Comparison of ENCODE assay signal across 37 cellular contexts in genomic region chr4:119131160-119131559, GRCh38. TPM values are rescaled to one million over a fixed set of nuclear protein-coding genes. Genes with fewer than 3 reads are reported as not detected.
DNase-seq lines count a peak whose midpoint lies in the region; ATAC-seq and TF ChIP-seq lines count a peak whose summit lies in the region.
"Had no signal": no experiment of that assay in that cellular context is flagged by ENCODE, and none has a peak within 500 bp of the region (broad histone marks: within the 10 kb centered on the region; RNA-seq: fewer than 3 reads in every experiment).

No MANE protein-coding gene starts in this region.

- no TSS peak for BruUV-seq in Caco-2 (replicated peaks; lab: Mats Ljungman, UMichigan)

- no peaks in the 10 kb centered on the region for H3K36me3 Mint-ChIP-seq in Caco-2 (ENCODE audit: insufficient read depth, unreplicated experiment)
- H3K36me3 Mint-ChIP-seq: CD8-positive, alpha-beta memory T cell; natural killer cell had no signal

- TF ChIP-seq CTCF in Caco-2 (IDR thresholded peaks at IDR 0.05; ENCODE audit: insufficient read depth in 1 of 2, low read depth in 1 of 2, low read length in 1 of 2, severe bottlenecking in 1 of 2, unreplicated experiment in 1 of 2) = no peak
- TF ChIP-seq CTCF in fibroblast of the aortic adventitia (IDR thresholded peaks at IDR 0.05; ENCODE audit: insufficient read depth, low read length) = no peak

- TF ChIP-seq POLR2A in GM18505 (IDR thresholded peaks at IDR 0.05; ENCODE audit: borderline replicate concordance, extremely low read depth, insufficient read depth, insufficient read length) = no peak

- no peaks in the 10 kb centered on the region for H3K27me3 Mint-ChIP-seq in Caco-2 (ENCODE audit: insufficient read depth, unreplicated experiment)
- H3K27me3 Mint-ChIP-seq: activated T-helper 17 cell treated with anti-CD3 and anti-CD28 coated beads, Interleukin-2, amount 50 U/mL, for 72 hours had no signal

- H3K4me3 ChIP-seq in Caco-2 (ENCODE audit: low read depth, low read length) (no peak overlapping the region), fibroblast of the aortic adventitia (ENCODE audit: low read depth, low read length) (no peak overlapping the region), skeletal muscle tissue (ENCODE audit: low read length in 3 of 3) (no peak overlapping the region)
- H3K4me3 ChIP-seq: cardiac muscle cell, coronary artery, GM12878, HAP-1, lung, mucosa of descending colon, SJCRH30, thyroid gland, uterus had no signal

- POLR2A ChIA-PET in Caco-2 (lab: Charles Lee) = no interaction called here

- no peak overlapping the region for H3K9ac ChIP-seq in skeletal muscle tissue (ENCODE audit: low read depth in 1 of 3, low read length in 3 of 3)

- peak overlapping the region; percentile 69 for H3K4me3 Mint-ChIP-seq in Caco-2 (ENCODE audit: unreplicated experiment)
- H3K4me3 Mint-ChIP-seq: activated T-helper 17 cell treated with anti-CD3 and anti-CD28 coated beads, Interleukin-2, amount 50 U/mL, for 72 hours; CD8-positive, alpha-beta memory T cell; natural killer cell had no signal

- DNase-seq in Caco-2 = peak in 1 of 2 experiments; percentile 17
- peak; percentile 45 for DNase-seq in RPMI7951 (ENCODE audit: low read depth)
- peak; percentile 18 for DNase-seq in fibroblast of the aortic adventitia (ENCODE audit: low read depth)
- no peak for DNase-seq in caudate nucleus (lab: John Stamatoyannopoulos, UW)
- DNase-seq in Ammon's horn (ENCODE audit: low spot score) = no peak
- DNase-seq: activated CD4-positive, alpha-beta T cell treated with anti-CD3 and anti-CD28 coated beads for 48 hours; activated naive CD4-positive, alpha-beta T cell treated with anti-CD3 and anti-CD28 coated beads, Interleukin-2, amount 50 U/mL, for 16 hours; amygdala; CD8-positive, alpha-beta memory T cell; effector CD8-positive, alpha-beta T cell; glutamatergic neuron; islet precursor cell; mucosa of descending colon; MV-4-11; natural killer cell; NCI-H1436 treated with DMSO at 0.1 percent for 48 hours; NCI-H2107; NCI-H446 treated with DMSO at 0.1 percent for 48 hours; occipital lobe; SJCRH30; small intestine; stimulated activated CD4-positive, alpha-beta T cell treated with anti-CD3 and anti-CD28 coated beads, Interleukin-1b, Interleukin-23, amount 100 ng/mL, for 48 hours; stimulated activated naive CD8-positive, alpha-beta T cell treated with anti-CD3 and anti-CD28 coated beads, Interleukin-15, Interleukin-2, amounts not matched to agents 100 U/mL and 50 U/mL, for 24 hours; T-helper 9 cell; thyroid gland; uterus had no signal

- no peaks in the 10 kb centered on the region for H3K9me3 ChIP-seq in Caco-2
- no peaks in the 10 kb centered on the region for H3K9me3 ChIP-seq in skeletal muscle tissue (ENCODE audit: control insufficient read depth in 3 of 3, low read length in 3 of 3)
- H3K9me3 ChIP-seq: HAP-1, mucosa of descending colon, SJCRH30, thyroid gland, uterus had no signal

- H3K4me1 Mint-ChIP-seq in Caco-2 (ENCODE audit: low read depth, unreplicated experiment) = peaks cover 50% of the 10 kb centered on the region
- H3K4me1 Mint-ChIP-seq: activated T-helper 17 cell treated with anti-CD3 and anti-CD28 coated beads, Interleukin-2, amount 50 U/mL, for 72 hours; natural killer cell had no signal

- intact Hi-C loops in Caco-2 (cut with micrococcal nuclease; ENCODE audit: unreplicated experiment) = loop anchor here (1.0 to 2.0 kb wide), 3 partner anchors 9 to 82 kb away; partner anchors contain the start of gene USP53

- H3K27ac ChIP-seq in skeletal muscle tissue (ENCODE audit: low read depth, low read length) (peak overlapping the region; percentile 43), caudate nucleus (ENCODE audit: low read depth, low read length) (no peak overlapping the region)
- H3K27ac ChIP-seq: cardiac muscle cell, epithelial cell of prostate, SJCRH30, uterus, VCaP had no signal

- H3K9me3 Mint-ChIP-seq in Caco-2 (ENCODE audit: unreplicated experiment) = peaks cover 9% of the 10 kb centered on the region
- H3K9me3 Mint-ChIP-seq: activated T-helper 17 cell treated with anti-CD3 and anti-CD28 coated beads, Interleukin-2, amount 50 U/mL, for 72 hours; CD8-positive, alpha-beta memory T cell; natural killer cell had no signal

- peak overlapping the region; percentile 96 for H3K27ac Mint-ChIP-seq in Caco-2 (ENCODE audit: unreplicated experiment)
- H3K27ac Mint-ChIP-seq: activated T-helper 17 cell treated with anti-CD3 and anti-CD28 coated beads, Interleukin-2, amount 50 U/mL, for 72 hours; CD8-positive, alpha-beta memory T cell; natural killer cell had no signal

- ATAC-seq in GM18505 (IDR thresholded peaks at IDR 0.05; ENCODE audit: unreplicated experiment) = no peak
- ATAC-seq: activated T-helper 17 cell treated with anti-CD3 and anti-CD28 coated beads, Interleukin-2, amount 50 U/mL, for 72 hours; GM12878; HepG2; natural killer cell; stimulated activated naive CD8-positive, alpha-beta T cell treated with anti-CD3 and anti-CD28 coated beads, Interleukin-15, Interleukin-2, amounts not matched to agents 100 U/mL and 50 U/mL, for 24 hours had no signal

- H3K36me3 ChIP-seq in Caco-2 (ENCODE audit: control insufficient read depth, insufficient read depth, low read length) (no peaks in the 10 kb centered on the region), skeletal muscle tissue (ENCODE audit: control insufficient read depth in 3 of 3, insufficient read depth in 3 of 3, low read length in 3 of 3) (no peaks in the 10 kb centered on the region)
- H3K36me3 ChIP-seq: cardiac muscle cell, HAP-1, SJCRH30, thyroid gland, uterus had no signal

- CTCF ChIA-PET in Caco-2 (lab: Charles Lee) = no interaction called here

- peaks cover 39% of the 10 kb centered on the region for H3K4me1 ChIP-seq in Caco-2
- peaks cover 0 to 10% (median 0%) of the 10 kb centered on the region in 3 donors for H3K4me1 ChIP-seq in skeletal muscle tissue (ENCODE audit: control insufficient read depth in 3 of 3, insufficient read depth in 3 of 3, low read length in 3 of 3)
- H3K4me1 ChIP-seq: HAP-1, uterus had no signal

- H3K27me3 ChIP-seq in Caco-2 (replicated peaks; ENCODE audit: control insufficient read depth, insufficient read depth, low read length) (no peaks in the 10 kb centered on the region), skeletal muscle tissue (ENCODE audit: control insufficient read depth in 3 of 3, insufficient read depth in 3 of 3, low read length in 3 of 3) (no peaks in the 10 kb centered on the region)
- H3K27me3 ChIP-seq: cardiac muscle cell, SJCRH30, thyroid gland, uterus had no signal

RNA-seq across cellular contexts. Expression of gene MYOZ2, which starts 4.5 kb away (rescaled TPM):
- total RNA-seq in Caco-2 (2022) (0.18 and 0.23 TPM in 2 replicates), fibroblast of the aortic adventitia (ENCODE audit: low replicate concordance) (0.36 and 0.74 TPM in 2 replicates), skeletal muscle tissue (94.5 TPM)
- total RNA-seq in RPMI7951 (2014; rRNA removed; shearing (Covaris generic)) = 0.29 and 0.48 TPM in 2 replicates
- total RNA-seq: activated T-helper 17 cell treated with anti-CD3 and anti-CD28 coated beads, Interleukin-2, amount 50 U/mL, for 72 hours; CD8-positive, alpha-beta memory T cell; GM12878; HepG2; natural killer cell; thyroid gland had no signal

Comparison
In these comparisons a context has a peak if more than half of its experiments do, and no peak if none do; other contexts are left out.
1. DNase-seq: peak in RPMI7951 (single experiment) and fibroblast of the aortic adventitia (single experiment); none in caudate nucleus (0 of 61) and Ammon's horn (single experiment).
2. RNA of gene MYOZ2, which starts 4.5 kb away (total RNA-seq): 94.5 TPM in skeletal muscle tissue (single experiment); 0.29 to 0.48 TPM in RPMI7951, 0.36 to 0.74 TPM in fibroblast of the aortic adventitia and 0.18 to 0.23 TPM in Caco-2; every median in the first group is over 10 times any median in the second.